In the genomic region with DNA sequence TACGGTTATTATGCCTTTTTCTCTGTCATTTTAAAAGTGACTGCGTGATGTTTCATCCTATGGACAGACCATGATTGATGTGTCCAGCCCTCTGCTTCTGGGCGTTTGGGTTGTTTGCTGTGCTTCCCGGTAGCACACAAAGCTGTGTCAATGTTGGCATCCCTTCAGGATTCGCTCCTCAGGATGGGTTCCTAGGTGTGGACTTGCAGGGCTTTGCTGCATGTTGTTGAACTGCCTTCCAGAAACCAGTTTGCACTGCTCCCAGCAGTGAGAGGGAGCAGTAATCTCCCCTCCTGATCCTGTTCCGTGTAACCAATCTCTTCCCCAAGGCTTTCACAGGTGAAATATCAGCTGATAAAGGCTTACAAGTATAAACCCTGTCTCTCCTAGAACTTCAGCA, we compare ENCODE assay signal across 16 cellular contexts. TPM values are rescaled to one million over a fixed set of nuclear protein-coding genes. Genes with fewer than 3 reads are reported as not detected.
"Had no signal": no experiment of that assay in that cellular context is flagged by ENCODE, and none has a peak within 500 bp of the region (broad histone marks: within the 10 kb centered on the region; RNA-seq: fewer than 3 reads in every experiment).

No MANE protein-coding gene starts in this region.

- H3K4me1 Mint-ChIP-seq: activated naive CD8-positive, alpha-beta T cell treated with anti-CD3 and anti-CD28 coated beads for 36 hours had no signal

- FAIRE-seq: TTC549 had no signal

- H3K27ac ChIP-seq: gastrocnemius medialis, ovary, tibial artery, uterus had no signal

- H3K4me1 ChIP-seq: gastrocnemius medialis, tibial artery, uterus had no signal

- H3K27ac Mint-ChIP-seq: activated naive CD8-positive, alpha-beta T cell treated with anti-CD3 and anti-CD28 coated beads for 36 hours had no signal

- H3K27me3 ChIP-seq: gastrocnemius medialis, ovary, uterus had no signal

- H3K36me3 Mint-ChIP-seq: activated naive CD8-positive, alpha-beta T cell treated with anti-CD3 and anti-CD28 coated beads for 36 hours had no signal

- H3K4me3 Mint-ChIP-seq: activated naive CD8-positive, alpha-beta T cell treated with anti-CD3 and anti-CD28 coated beads for 36 hours; activated T-cell treated with anti-CD3 and anti-CD28 coated beads, Interleukin-2, amount 50 U/mL, for 4 hours had no signal

- H3K4me3 ChIP-seq: gastrocnemius medialis, ovary, skin epidermis, tibial artery, uterus had no signal

- H3K9me3 ChIP-seq: gastrocnemius medialis, ovary, tibial artery, uterus had no signal

- H3K9me3 Mint-ChIP-seq: activated naive CD8-positive, alpha-beta T cell treated with anti-CD3 and anti-CD28 coated beads for 36 hours; activated T-cell treated with anti-CD3 and anti-CD28 coated beads, Interleukin-2, amount 50 U/mL, for 4 hours had no signal

- H3K27me3 Mint-ChIP-seq: activated naive CD8-positive, alpha-beta T cell treated with anti-CD3 and anti-CD28 coated beads for 36 hours had no signal

- DNase-seq: activated CD4-positive, CD25-positive, alpha-beta regulatory T cell; activated gamma-delta T cell; activated naive CD8-positive, alpha-beta T cell treated with anti-CD3 and anti-CD28 coated beads for 36 hours; activated T-cell treated with anti-CD3 and anti-CD28 coated beads, Interleukin-2, amount 50 U/mL, for 4 hours; cerebellar nuclear complex; gastrocnemius medialis; left ventricle myocardium superior; ovary; T-helper 2 cell; tibial artery; uterus had no signal

- ATAC-seq: activated T-cell treated with anti-CD3 and anti-CD28 coated beads, Interleukin-2, amount 50 U/mL, for 4 hours; gastrocnemius medialis; left ventricle myocardium superior had no signal

- H3K36me3 ChIP-seq: gastrocnemius medialis, ovary, tibial artery, uterus had no signal

RNA-seq across cellular contexts. Expression of a gene that starts 0.8 kb away (rescaled TPM):
- total RNA-seq: activated naive CD8-positive, alpha-beta T cell treated with anti-CD3 and anti-CD28 coated beads for 36 hours; activated T-cell treated with anti-CD3 and anti-CD28 coated beads, Interleukin-2, amount 50 U/mL, for 4 hours; gastrocnemius medialis; kidney epithelial cell; left ventricle myocardium superior; ovary; renal cortical epithelial cell; uterus had no signal
- polyA plus RNA-seq: neural cell had no signal
